ENCODE assay signal across 8 cellular contexts in genomic region chr1:226827968-226828513, GRCh38. TPM values are rescaled to one million over a fixed set of nuclear protein-coding genes. Genes with fewer than 3 reads are reported as not detected.
DNase-seq lines count a peak whose midpoint lies in the region; TF ChIP-seq lines count a peak whose summit lies in the region.

No MANE protein-coding gene starts in this region.

- H3K36me3 ChIP-seq in HEK293 (ENCODE audit: control insufficient read depth in 2 of 2, insufficient read depth in 1 of 2, low read length in 2 of 2), result no peaks in the 10 kb centered on the region
- no peaks in the 10 kb centered on the region for H3K36me3 ChIP-seq in MG63
- no peaks in the 10 kb centered on the region for H3K36me3 ChIP-seq in neuronal stem cell (replicated peaks in 1 of 2; ENCODE audit: control insufficient read depth in 2 of 2, insufficient read depth in 2 of 2, low read length in 2 of 2)
- H3K36me3 ChIP-seq in stomach, result no peaks in the 10 kb centered on the region

- intact Hi-C loops in activated T-helper 2 cell treated with anti-CD3 and anti-CD28 coated beads, Interferon-gamma antibody, Interleukin-2, Interleukin-4, amounts not matched to agents 10 μg/mL and 5 μg/mL and 100 μg/mL, durations not matched to agents 14 hours and 24 hours and 36 hours (cut with micrococcal nuclease), result loop anchor here (1.0 to 5.0 kb wide), 5 partner anchors 29 to 281 kb away; partner anchors contain the start of genes ITPKB and STUM
- intact Hi-C loops in stomach (cut with DNase I; ENCODE audit: low total_unique reads), result loop anchor here (5.0 to 10.0 kb wide), 2 partner anchors 93 to 196 kb away; partner anchors contain the start of gene ITPKB

- no peak overlapping the region for H3K4ac ChIP-seq in neuronal stem cell (ENCODE audit: low read length)

- H3K27me3 ChIP-seq in MG63, result no peaks in the 10 kb centered on the region
- H3K27me3 ChIP-seq in neuronal stem cell (ENCODE audit: control insufficient read depth in 3 of 3, insufficient read depth in 3 of 3, low read depth in 1 of 3, low read length in 3 of 3), result peaks cover 0 to 2% (median 0%) of the 10 kb centered on the region in 3 experiments
- no peaks in the 10 kb centered on the region for H3K27me3 ChIP-seq in stomach

- no peaks in the 10 kb centered on the region for H3K79me1 ChIP-seq in neuronal stem cell (ENCODE audit: low read depth, low read length)

- no peak for TF ChIP-seq POLR2A in stomach (IDR thresholded peaks at IDR 0.05)

- H3K36me3 Mint-ChIP-seq in activated T-helper 2 cell treated with anti-CD3 and anti-CD28 coated beads, Interferon-gamma antibody, Interleukin-2, Interleukin-4, amounts not matched to agents 10 μg/mL and 5 μg/mL and 100 μg/mL, durations not matched to agents 14 hours and 24 hours and 36 hours (ENCODE audit: low read depth), result no peaks in the 10 kb centered on the region

- H3K4me1 ChIP-seq in HEK293 (ENCODE audit: control insufficient read depth, insufficient read depth, low read length) (no peaks in the 10 kb centered on the region), neuronal stem cell (ENCODE audit: control insufficient read depth in 2 of 2, insufficient read depth in 1 of 2, low read depth in 1 of 2, low read length in 2 of 2) (peaks cover 2 to 3% of the 10 kb centered on the region in 2 donors), stomach (peaks cover 6 to 20% (median 14%) of the 10 kb centered on the region in 4 donors)

- peaks cover 3% of the 10 kb centered on the region for H3K27me3 Mint-ChIP-seq in activated T-helper 2 cell treated with anti-CD3 and anti-CD28 coated beads, Interferon-gamma antibody, Interleukin-2, Interleukin-4, amounts not matched to agents 10 μg/mL and 5 μg/mL and 100 μg/mL, durations not matched to agents 14 hours and 24 hours and 36 hours (ENCODE audit: low read depth)

- no peak overlapping the region for H3K14ac ChIP-seq in neuronal stem cell (ENCODE audit: low read length)

- peak; percentile 97 for TF ChIP-seq CTCF in HEK293 (tag by site-specific recombination; IDR thresholded peaks at IDR 0.05)
- peak; percentile 90 for TF ChIP-seq CTCF in RWPE1 (conservative IDR thresholded peaks at IDR 0.05; ENCODE audit: low read depth)
- TF ChIP-seq CTCF in foreskin fibroblast (IDR thresholded peaks at IDR 0.05; ENCODE audit: low read depth, low read length), result peak; percentile 96
- peak in 6 of 7 experiments; percentile 39 to 93 (median 90) for TF ChIP-seq CTCF in stomach (IDR thresholded peaks at IDR 0.05)

- DNase-seq in GDM1 (lab: John Stamatoyannopoulos, UW) (peak; percentile 90), MG63 (peak; percentile 96), RWPE1 (ENCODE audit: low spot score) (peak; percentile 96), foreskin fibroblast (peak; percentile 88 to 96), neuronal stem cell (ENCODE audit: low spot score) (peak; percentile 92), stomach (peak; percentile 96)
- peak; percentile 90 for DNase-seq in activated T-helper 2 cell treated with anti-CD3 and anti-CD28 coated beads, Interferon-gamma antibody, Interleukin-2, Interleukin-4, amounts not matched to agents 10 μg/mL and 5 μg/mL and 100 μg/mL, durations not matched to agents 14 hours and 24 hours and 36 hours (ENCODE audit: low spot score)

- peak overlapping the region; percentile 39 for H3K4me3 Mint-ChIP-seq in activated T-helper 2 cell treated with anti-CD3 and anti-CD28 coated beads, Interferon-gamma antibody, Interleukin-2, Interleukin-4, amounts not matched to agents 10 μg/mL and 5 μg/mL and 100 μg/mL, durations not matched to agents 14 hours and 24 hours and 36 hours (ENCODE audit: low read depth)

- H3K23ac ChIP-seq in neuronal stem cell (ENCODE audit: low read depth, low read length, poor library complexity), result no peak overlapping the region

- H3K9me3 Mint-ChIP-seq in activated T-helper 2 cell treated with anti-CD3 and anti-CD28 coated beads, Interferon-gamma antibody, Interleukin-2, Interleukin-4, amounts not matched to agents 10 μg/mL and 5 μg/mL and 100 μg/mL, durations not matched to agents 14 hours and 24 hours and 36 hours, result no peaks in the 10 kb centered on the region

- no peak overlapping the region for H2BK15ac ChIP-seq in neuronal stem cell (ENCODE audit: low read length)

- CTCF ChIA-PET in HEK293 (lab: Yijun Ruan, JAX) (interaction anchor here (0.5 to 8.1 kb wide), 20 partner anchors 12 to 615 kb away, joined by 3 to 155 read pairs (median 4); no protein-coding TSS in a partner anchor), RWPE1 (lab: Yijun Ruan, JAX) (interaction anchor here (0.6 to 5.3 kb wide), 25 partner anchors 10 to 223 kb away, joined by 3 to 35 read pairs (median 4); no protein-coding TSS in a partner anchor)

- H3K27ac ChIP-seq in HEK293 (ENCODE audit: extremely low read depth, low read depth, low read length) (0 out of 2 replicates have a peak overlapping the region, but pooled peaks have one; percentile 37), RWPE1 (no peak overlapping the region; the same call in 1 of the 2 replicates), neuronal stem cell (replicated peaks; ENCODE audit: low read length) (no peak overlapping the region), stomach (peak overlapping the region; percentile 16 to 86 (median 80))

- H3K9me3 ChIP-seq in HEK293 (ENCODE audit: control insufficient read depth, insufficient read depth, low read depth, low read length) (no peaks in the 10 kb centered on the region), MG63 (no peaks in the 10 kb centered on the region), neuronal stem cell (replicated peaks in 1 of 2; ENCODE audit: control insufficient read depth in 2 of 2, insufficient read depth in 1 of 2, low read depth in 1 of 2, low read length in 2 of 2) (no peaks in the 10 kb centered on the region), stomach (no peaks in the 10 kb centered on the region)

- no CpG with 5 or more reads among the region's 19 CpGs for WGBS in neuronal stem cell (ENCODE audit: extremely low coverage in 2 of 2, insufficient read length in 2 of 2, insufficient replicate concordance in 1 of 2), 2 donors
- WGBS in stomach, 5 donors, result 6 to 12% (median 7%) methylated on average over 19 of the region's 19 CpGs

- no peak overlapping the region for H3K9ac ChIP-seq in neuronal stem cell (ENCODE audit: low read depth, low read length, poor library complexity)

- H3K4me1 Mint-ChIP-seq in activated T-helper 2 cell treated with anti-CD3 and anti-CD28 coated beads, Interferon-gamma antibody, Interleukin-2, Interleukin-4, amounts not matched to agents 10 μg/mL and 5 μg/mL and 100 μg/mL, durations not matched to agents 14 hours and 24 hours and 36 hours (ENCODE audit: low read depth), result peaks cover 21% of the 10 kb centered on the region

- peak overlapping the region; percentile 92 for H2AFZ ChIP-seq in neuronal stem cell (ENCODE audit: low read length)

- no peak overlapping the region for H2BK120ac ChIP-seq in neuronal stem cell (ENCODE audit: low read depth, low read length)

- no peak overlapping the region for H4K8ac ChIP-seq in neuronal stem cell (ENCODE audit: low read depth, low read length)

- H3K18ac ChIP-seq in neuronal stem cell (ENCODE audit: low read length), result no peak overlapping the region

- no peak overlapping the region for H2BK12ac ChIP-seq in neuronal stem cell (ENCODE audit: low read length)

- no peak overlapping the region for H2AK5ac ChIP-seq in neuronal stem cell (ENCODE audit: low read depth, low read length)

- H4K91ac ChIP-seq in neuronal stem cell (ENCODE audit: low read depth, low read length, poor library complexity), result no peak overlapping the region

- H3K4me3 ChIP-seq in HEK293 (ENCODE audit: low read depth, low read length) (no peak overlapping the region), MG63 (peak overlapping the region; percentile 2; the same call in 1 of the 2 replicates), foreskin fibroblast (ENCODE audit: low read depth in 1 of 2, low read length in 2 of 2) (no peak overlapping the region), neuronal stem cell (ENCODE audit: low read length in 2 of 2) (no peak overlapping the region), stomach (peak overlapping the region in 2 of 4 donors; percentile 0 to 1)

- H2BK5ac ChIP-seq in neuronal stem cell (ENCODE audit: low read length), result no peak overlapping the region

- POLR2A ChIA-PET in HEK293 (lab: Yijun Ruan, JAX), result interaction anchor here (1.0 kb wide), 1 partner anchor 64 kb away, joined by 4 read pairs; no protein-coding TSS in a partner anchor
- POLR2A ChIA-PET in RWPE1 (lab: Yijun Ruan, JAX; ENCODE audit: low non-redundant PET), result no interaction called here

- no peak overlapping the region for H3K4me2 ChIP-seq in neuronal stem cell (ENCODE audit: insufficient read depth, low read length, poor library complexity, severe bottlenecking)

- TF ChIP-seq EP300 in stomach (IDR thresholded peaks at IDR 0.05), result no peak

- H3K27ac Mint-ChIP-seq in activated T-helper 2 cell treated with anti-CD3 and anti-CD28 coated beads, Interferon-gamma antibody, Interleukin-2, Interleukin-4, amounts not matched to agents 10 μg/mL and 5 μg/mL and 100 μg/mL, durations not matched to agents 14 hours and 24 hours and 36 hours, result peak overlapping the region; percentile 90

TF ChIP-seq in HEK293, 187 proteins besides CTCF, POLR2A, EP300 and RAD21 (continues in another document):
- TF ChIP-seq ZNF140 (tag by site-specific recombination; IDR thresholded peaks at IDR 0.05), result no peak
- no peak for TF ChIP-seq ZNF112 (tag by site-specific recombination; IDR thresholded peaks at IDR 0.05)
- no peak; the same call in 1 of the 2 replicates for TF ChIP-seq ZSCAN4 (tag by site-specific recombination; IDR thresholded peaks at IDR 0.05)

RNA-seq across cellular contexts. Expression of gene PSEN2, which starts 42.4 kb away (rescaled TPM):
- 25.1 and 37.2 TPM in 2 replicates for total RNA-seq in MG63 (2014; rRNA removed; shearing (Covaris generic); ENCODE audit: low replicate concordance)
- 13.9 and 17.0 TPM in 2 replicates for total RNA-seq in activated T-helper 2 cell treated with anti-CD3 and anti-CD28 coated beads, Interferon-gamma antibody, Interleukin-2, Interleukin-4, amounts not matched to agents 10 μg/mL and 5 μg/mL and 100 μg/mL, durations not matched to agents 14 hours and 24 hours and 36 hours
- 12.8 TPM for polyA plus RNA-seq in neuronal stem cell (2013, experiment 1 of 2)
- 13.1 TPM for polyA plus RNA-seq in neuronal stem cell (2013, experiment 2 of 2)
- 10 to 100 TPM in 4 of 5 donors, 1 to 10 TPM in 1; 2.7 to 36.2 (median 22.8) TPM for total RNA-seq in stomach
- 10 to 100 TPM in 1 of 3 donors, 1 to 10 TPM in 2; 6.3 to 11.8 (median 8.8) TPM for polyA plus RNA-seq in stomach

Comparison
In these comparisons a context has a peak if more than half of its experiments do, and no peak if none do; other contexts are left out.
1. H3K27ac ChIP-seq: peak in HEK293 (single experiment) and stomach (5 of 5); none in RWPE1 (single experiment) and neuronal stem cell (single experiment).
2. Peak in every context shown above with its lines, with median percentiles within 50 percentile points of each other: DNase-seq and CTCF ChIP-seq.